36 cellular contexts compared by ENCODE assay signal in the genomic region with DNA sequence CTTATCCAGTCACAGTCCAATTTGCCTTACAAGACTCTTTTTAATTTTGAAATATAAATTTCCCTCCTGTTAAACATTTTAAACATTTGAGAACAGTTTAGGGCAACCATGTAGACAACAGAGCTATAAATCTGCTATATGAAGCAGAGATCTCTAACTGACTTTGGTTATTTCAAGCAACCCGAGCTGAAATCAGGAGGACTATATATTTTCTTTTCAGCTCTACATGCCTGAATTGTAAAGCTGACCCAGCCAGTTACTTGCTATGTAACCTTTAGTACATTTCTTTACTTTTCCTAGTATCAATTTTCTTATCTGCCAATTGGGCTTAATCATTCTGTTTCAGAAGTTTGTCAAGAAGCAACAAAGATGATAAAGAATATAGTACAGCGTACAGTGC.
"Had no signal": no experiment of that assay in that cellular context is flagged by ENCODE, and none has a peak within 500 bp of the region (broad histone marks: within the 10 kb centered on the region; RNA-seq: fewer than 3 reads in every experiment).

No MANE protein-coding gene starts in this region.

- H3K9me3 ChIP-seq: adrenal gland, body of pancreas, breast epithelium had no signal

- H3K4me1 ChIP-seq: adrenal gland, breast epithelium had no signal

- H3K27me3 ChIP-seq: adrenal gland, body of pancreas, brain microvascular endothelial cell, breast epithelium had no signal

- H3K4me1 Mint-ChIP-seq: activated B cell treated with CpG ODN at 0.5 μM for 24 hours; activated CD4-positive, alpha-beta T cell treated with anti-CD3 and anti-CD28 coated beads, Interleukin-2, amount 10 ng/mL, durations not matched to agents 24 days and 14 days; activated naive CD8-positive, alpha-beta T cell treated with anti-CD3 and anti-CD28 coated beads for 36 hours; activated T-helper 17 cell treated with anti-CD3 and anti-CD28 coated beads, Interleukin-2, amount 50 U/mL, for 72 hours; central memory CD8-positive, alpha-beta T cell had no signal

- H3K27ac Mint-ChIP-seq: activated B cell treated with CpG ODN at 0.5 μM for 24 hours; activated CD4-positive, alpha-beta memory T cell treated with anti-CD3 and anti-CD28 coated beads for 36 hours; activated CD4-positive, alpha-beta T cell treated with anti-CD3 and anti-CD28 coated beads, Interleukin-2, amount 10 ng/mL, durations not matched to agents 24 days and 14 days; activated CD8-positive, alpha-beta T cell treated with anti-CD3 and anti-CD28 coated beads for 36 hours; activated naive CD4-positive, alpha-beta T cell treated with anti-CD3 and anti-CD28 coated beads for 36 hours; activated naive CD4-positive, alpha-beta T cell treated with anti-CD3 and anti-CD28 coated beads, Interleukin-2, amount 50 U/mL, for 72 hours; activated naive CD8-positive, alpha-beta T cell treated with anti-CD3 and anti-CD28 coated beads for 36 hours; activated T-helper 1 cell treated with anti-CD3 and anti-CD28 coated beads, Interleukin-12 subunit alpha, Interleukin-12 subunit beta, Interleukin-2, Interleukin-4 antibody, amounts not matched to agents 30 ng/mL and 10 ng/mL and 1 ng/mL, durations not matched to agents 14 hours and 24 hours and 36 hours; activated T-helper 17 cell treated with anti-CD3 and anti-CD28 coated beads, Interleukin-2, amount 50 U/mL, for 72 hours; T-helper 1 cell treated with Interleukin-12 subunit alpha and Interleukin-12 subunit beta and Interleukin-4 antibody, amounts not matched to agents 30 μg/mL and 1 μg/mL, for 36 hours; T-helper 2 cell treated with Interferon-gamma antibody and Interleukin-4, amounts not matched to agents 5 μg/mL and 100 μg/mL, for 36 hours had no signal

- H3K27ac ChIP-seq: adrenal gland, body of pancreas, brain microvascular endothelial cell, breast epithelium, VCaP had no signal

- H3K36me3 Mint-ChIP-seq: activated CD4-positive, alpha-beta memory T cell treated with anti-CD3 and anti-CD28 coated beads for 36 hours; activated naive CD4-positive, alpha-beta T cell treated with anti-CD3 and anti-CD28 coated beads, Interleukin-2, amount 50 U/mL, for 72 hours; activated naive CD8-positive, alpha-beta T cell treated with anti-CD3 and anti-CD28 coated beads for 36 hours had no signal

- H3K4me3 ChIP-seq: adrenal gland, body of pancreas, breast epithelium had no signal

- ATAC-seq: activated CD8-positive, alpha-beta T cell treated with anti-CD3 and anti-CD28 coated beads for 36 hours; activated naive CD4-positive, alpha-beta T cell treated with anti-CD3 and anti-CD28 coated beads, Interleukin-2, amount 50 U/mL, for 72 hours; activated T-cell treated with anti-CD3 and anti-CD28 coated beads, Interleukin-2, amount 50 U/mL, for 4 hours; activated T-cell treated with anti-CD3 and anti-CD28 coated beads, Interleukin-2, amount 50 U/mL, for 72 hours; activated T-helper 17 cell treated with anti-CD3 and anti-CD28 coated beads, Interleukin-2, amount 50 U/mL, for 72 hours; body of pancreas had no signal

- H3K9me3 Mint-ChIP-seq: activated B cell treated with CpG ODN at 0.5 μM for 24 hours; activated CD4-positive, alpha-beta memory T cell treated with anti-CD3 and anti-CD28 coated beads for 36 hours; activated CD4-positive, alpha-beta T cell treated with anti-CD3 and anti-CD28 coated beads, Interleukin-2, amount 10 ng/mL, durations not matched to agents 24 days and 14 days; activated CD8-positive, alpha-beta T cell treated with anti-CD3 and anti-CD28 coated beads for 36 hours; activated naive CD4-positive, alpha-beta T cell treated with anti-CD3 and anti-CD28 coated beads for 36 hours; activated naive CD4-positive, alpha-beta T cell treated with anti-CD3 and anti-CD28 coated beads, Interleukin-2, amount 50 U/mL, for 72 hours; activated naive CD8-positive, alpha-beta T cell treated with anti-CD3 and anti-CD28 coated beads for 36 hours; activated T-cell treated with anti-CD3 and anti-CD28 coated beads, Interleukin-2, amount 50 U/mL, for 4 hours; activated T-helper 1 cell treated with anti-CD3 and anti-CD28 coated beads, Interleukin-12 subunit alpha, Interleukin-12 subunit beta, Interleukin-2, Interleukin-4 antibody, amounts not matched to agents 30 ng/mL and 10 ng/mL and 1 ng/mL, durations not matched to agents 14 hours and 24 hours and 36 hours; activated T-helper 17 cell treated with anti-CD3 and anti-CD28 coated beads, Interleukin-2, amount 50 U/mL, for 72 hours; central memory CD8-positive, alpha-beta T cell; T-helper 1 cell treated with Interleukin-12 subunit alpha and Interleukin-12 subunit beta and Interleukin-4 antibody, amounts not matched to agents 30 μg/mL and 1 μg/mL, for 36 hours; T-helper 2 cell treated with Interferon-gamma antibody and Interleukin-4, amounts not matched to agents 5 μg/mL and 100 μg/mL, for 36 hours had no signal

- H3K36me3 ChIP-seq: adrenal gland, brain microvascular endothelial cell, breast epithelium had no signal

- H3K4me3 Mint-ChIP-seq: activated B cell treated with CpG ODN at 0.5 μM for 24 hours; activated CD4-positive, alpha-beta memory T cell treated with anti-CD3 and anti-CD28 coated beads for 36 hours; activated CD4-positive, alpha-beta T cell treated with anti-CD3 and anti-CD28 coated beads, Interleukin-2, amount 10 ng/mL, durations not matched to agents 24 days and 14 days; activated CD8-positive, alpha-beta T cell treated with anti-CD3 and anti-CD28 coated beads for 36 hours; activated naive CD4-positive, alpha-beta T cell treated with anti-CD3 and anti-CD28 coated beads for 36 hours; activated naive CD8-positive, alpha-beta T cell treated with anti-CD3 and anti-CD28 coated beads for 36 hours; activated T-cell treated with anti-CD3 and anti-CD28 coated beads, Interleukin-2, amount 50 U/mL, for 4 hours; activated T-cell treated with anti-CD3 and anti-CD28 coated beads, Interleukin-2, amount 50 U/mL, for 72 hours; activated T-helper 1 cell treated with anti-CD3 and anti-CD28 coated beads, Interleukin-12 subunit alpha, Interleukin-12 subunit beta, Interleukin-2, Interleukin-4 antibody, amounts not matched to agents 30 ng/mL and 10 ng/mL and 1 ng/mL, durations not matched to agents 14 hours and 24 hours and 36 hours; activated T-helper 17 cell treated with anti-CD3 and anti-CD28 coated beads, Interleukin-2, amount 50 U/mL, for 72 hours; central memory CD8-positive, alpha-beta T cell; T-helper 1 cell treated with Interleukin-12 subunit alpha and Interleukin-12 subunit beta and Interleukin-4 antibody, amounts not matched to agents 30 μg/mL and 1 μg/mL, for 36 hours; T-helper 2 cell treated with Interferon-gamma antibody and Interleukin-4, amounts not matched to agents 5 μg/mL and 100 μg/mL, for 36 hours had no signal

- H3K27me3 Mint-ChIP-seq: activated B cell treated with CpG ODN at 0.5 μM for 24 hours; activated CD4-positive, alpha-beta T cell treated with anti-CD3 and anti-CD28 coated beads, Interleukin-2, amount 10 ng/mL, durations not matched to agents 24 days and 14 days; central memory CD8-positive, alpha-beta T cell had no signal

- DNase-seq: activated B cell treated with CpG ODN at 0.5 μM for 24 hours; activated CD4-positive, alpha-beta memory T cell treated with anti-CD3 and anti-CD28 coated beads for 36 hours; activated CD4-positive, alpha-beta T cell treated with anti-CD3 and anti-CD28 coated beads for 4 hours; activated CD4-positive, alpha-beta T cell treated with anti-CD3 and anti-CD28 coated beads, Interleukin-2, amount 10 ng/mL, durations not matched to agents 24 days and 14 days; activated CD4-positive, alpha-beta T cell treated with anti-CD3 and anti-CD28 coated beads, Interleukin-2, amount 50 U/mL, for 1 hour; activated CD4-positive, alpha-beta T cell treated with anti-CD3 and anti-CD28 coated beads, Interleukin-2, amount 50 U/mL, for 4 hours; activated CD4-positive, CD25-positive, alpha-beta regulatory T cell treated with anti-CD3 and anti-CD28 coated beads, Interleukin-2, amount 50 U/mL, for 72 hours; activated CD8-positive, alpha-beta memory T cell treated with anti-CD3 and anti-CD28 coated beads, Interleukin-2, amount 50 U/mL, for 4 hours; activated CD8-positive, alpha-beta T cell treated with anti-CD3 and anti-CD28 coated beads for 36 hours; activated effector memory CD4-positive, alpha-beta T cell treated with anti-CD3 and anti-CD28 coated beads, Interleukin-2, amount 50 U/mL, for 16 hours; activated gamma-delta T cell treated with Interleukin-2 at 50 U/mL for 16 hours; activated naive CD4-positive, alpha-beta T cell; activated naive CD4-positive, alpha-beta T cell treated with anti-CD3 and anti-CD28 coated beads for 36 hours; activated naive CD4-positive, alpha-beta T cell treated with anti-CD3 and anti-CD28 coated beads, Interleukin-2, amount 50 U/mL, for 16 hours; activated naive CD8-positive, alpha-beta T cell treated with anti-CD3 and anti-CD28 coated beads for 36 hours; activated T-cell treated with anti-CD3 and anti-CD28 coated beads for 4 hours; activated T-cell treated with anti-CD3 and anti-CD28 coated beads, Interleukin-2, amount 50 U/mL, for 1 hour; activated T-cell treated with anti-CD3 and anti-CD28 coated beads, Interleukin-2, amount 50 U/mL, for 4 hours; activated T-cell treated with anti-CD3 and anti-CD28 coated beads, Interleukin-2, amount 50 U/mL, for 72 hours; adrenal gland; amniotic stem cell; aorta; body of pancreas; brain microvascular endothelial cell; caudate nucleus; cerebellar nuclear complex; T-helper 2 cell; T-helper 9 cell had no signal
